ENCODE assay signal across 10 cellular contexts in the genomic region with DNA sequence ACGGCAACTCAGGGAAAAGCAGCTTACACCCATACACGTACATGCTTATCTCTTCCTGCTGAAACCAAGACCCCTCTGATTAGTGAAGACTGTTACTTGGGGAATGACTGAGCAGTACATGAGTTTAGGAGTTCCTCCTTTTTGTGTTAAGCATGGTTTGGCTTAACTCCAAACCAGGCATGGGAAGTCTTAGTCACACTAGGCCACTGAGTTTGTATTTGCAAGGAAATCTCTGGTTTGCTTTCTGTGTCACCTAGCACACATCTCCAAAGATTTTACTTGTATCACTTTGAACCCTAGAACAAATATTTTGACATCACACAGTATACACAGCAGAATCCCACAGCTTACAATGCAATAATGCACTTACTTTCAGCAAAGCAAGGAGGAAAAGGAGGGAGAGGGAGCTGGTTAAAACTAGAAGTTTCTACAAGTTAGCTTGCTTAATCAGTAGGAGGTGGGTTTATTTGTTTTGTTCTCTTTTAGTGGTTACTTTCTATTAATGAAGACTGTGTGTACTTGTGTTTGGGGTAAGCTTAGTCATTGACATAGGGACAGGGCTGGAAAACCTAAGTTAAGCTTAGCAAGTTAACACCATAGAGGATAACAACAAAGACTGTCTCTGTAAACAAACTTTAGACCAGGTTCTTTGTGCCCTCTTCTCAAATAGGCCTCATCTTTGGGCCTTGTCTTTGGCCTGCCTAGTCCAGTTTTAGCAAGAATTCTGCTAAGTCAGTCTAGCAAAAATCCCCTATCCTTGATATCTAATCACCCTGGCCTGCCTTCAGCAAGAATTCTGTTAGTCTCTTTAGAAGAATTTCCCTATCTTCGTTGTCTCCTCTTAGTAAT.
DNase-seq lines count a peak whose midpoint lies in the region; ATAC-seq, FAIRE-seq and TF ChIP-seq lines count a peak whose summit lies in the region.
"Had no signal": no experiment of that assay in that cellular context is flagged by ENCODE, and none has a peak within 500 bp of the region (broad histone marks: within the 10 kb centered on the region; RNA-seq: fewer than 3 reads in every experiment).

No MANE protein-coding gene starts in this region.

- H3K9ac ChIP-seq in HUES48 (ENCODE audit: low read depth, low read length): no peak overlapping the region

- intact Hi-C loops in testis (cut with DNase I; ENCODE audit: low total_unique reads): no loop called here

- no peak overlapping the region for H3K27ac Mint-ChIP-seq in activated naive CD8-positive, alpha-beta T cell treated with anti-CD3 and anti-CD28 coated beads for 36 hours

- peaks cover 15% of the 10 kb centered on the region for H3K4me1 Mint-ChIP-seq in activated naive CD8-positive, alpha-beta T cell treated with anti-CD3 and anti-CD28 coated beads for 36 hours

- no peak for TF ChIP-seq CTCF in testis (IDR thresholded peaks at IDR 0.05)

- ATAC-seq in GM19351 (IDR thresholded peaks at IDR 0.05; ENCODE audit: unreplicated experiment): peak; percentile 60
- ATAC-seq in left lobe of liver: peak; percentile 52

- peak overlapping the region; percentile 92 for H3K27ac ChIP-seq in ACC112 (ENCODE audit: low read depth, low read length)
- H3K27ac ChIP-seq in HUES48 (ENCODE audit: low read depth, low read length): peak overlapping the region; percentile 44
- H3K27ac ChIP-seq in testis: no peak overlapping the region

- no peaks in the 10 kb centered on the region for H3K79me2 ChIP-seq in ACC112 (ENCODE audit: control insufficient read depth, insufficient read depth, low read length, unreplicated experiment)

- H3K36me3 ChIP-seq in ACC112 (ENCODE audit: insufficient read depth, low read length) (no peaks in the 10 kb centered on the region), HUES48 (ENCODE audit: control insufficient read depth, insufficient read depth, low read length) (no peaks in the 10 kb centered on the region), testis (ENCODE audit: low read depth, missing control alignments) (no peaks in the 10 kb centered on the region)
- H3K36me3 ChIP-seq: uterus had no signal

- H3K36me3 Mint-ChIP-seq in activated naive CD8-positive, alpha-beta T cell treated with anti-CD3 and anti-CD28 coated beads for 36 hours: no peaks in the 10 kb centered on the region

- no peak for TF ChIP-seq POLR2A in testis (IDR thresholded peaks at IDR 0.05)

- H3K27me3 ChIP-seq in ACC112 (ENCODE audit: insufficient read depth, low read length) (no peaks in the 10 kb centered on the region), HUES48 (ENCODE audit: control insufficient read depth, insufficient read depth, low read length) (no peaks in the 10 kb centered on the region), testis (no peaks in the 10 kb centered on the region)
- H3K27me3 ChIP-seq: uterus had no signal

- H3K4me1 ChIP-seq in ACC112 (ENCODE audit: control insufficient read depth, insufficient read depth, low read length, unreplicated experiment): peaks cover 32% of the 10 kb centered on the region
- peaks cover 24% of the 10 kb centered on the region for H3K4me1 ChIP-seq in HUES48 (ENCODE audit: control insufficient read depth, insufficient read depth, low read length)
- peaks cover 4% of the 10 kb centered on the region for H3K4me1 ChIP-seq in testis

- FAIRE-seq in frontal cortex (lab: Jason Lieb, UNC): no peak

- 76 to 77% methylated on average over 3 of the region's 3 CpGs for WGBS in testis, 2 donors

- peak; percentile 24 for DNase-seq in activated naive CD8-positive, alpha-beta T cell treated with anti-CD3 and anti-CD28 coated beads for 36 hours
- DNase-seq in left lobe of liver (ENCODE audit: low spot score) (no peak), testis (peak; percentile 28), frontal cortex (ENCODE audit: low spot score in 2 of 2) (no peak), GOT3 (lab: John Stamatoyannopoulos, UW) (no peak)

- no peak overlapping the region; the same call in 1 of the 2 replicates for H3K4me3 ChIP-seq in ACC112 (ENCODE audit: low read depth, low read length)
- H3K4me3 ChIP-seq in HUES48 (ENCODE audit: low read depth, low read length): no peak overlapping the region
- H3K4me3 ChIP-seq in testis: no peak overlapping the region
- H3K4me3 ChIP-seq: dorsolateral prefrontal cortex, uterus had no signal

- H2AFZ ChIP-seq in ACC112 (ENCODE audit: low read length, unreplicated experiment): peak overlapping the region; percentile 71

- no peaks in the 10 kb centered on the region for H3K9me3 ChIP-seq in HUES48 (ENCODE audit: control insufficient read depth, insufficient read depth, low read length)
- no peaks in the 10 kb centered on the region for H3K9me3 ChIP-seq in testis
- H3K9me3 ChIP-seq: uterus had no signal

- H3K4me3 Mint-ChIP-seq in activated naive CD8-positive, alpha-beta T cell treated with anti-CD3 and anti-CD28 coated beads for 36 hours: no peak overlapping the region

- H3K9me3 Mint-ChIP-seq in activated naive CD8-positive, alpha-beta T cell treated with anti-CD3 and anti-CD28 coated beads for 36 hours: no peaks in the 10 kb centered on the region

- H3K27me3 Mint-ChIP-seq in activated naive CD8-positive, alpha-beta T cell treated with anti-CD3 and anti-CD28 coated beads for 36 hours: no peaks in the 10 kb centered on the region

Comparison
In these comparisons a context has a peak if more than half of its experiments do, and no peak if none do; other contexts are left out.
1. H3K27ac ChIP-seq: peak in ACC112 (single experiment) and HUES48 (single experiment); none in testis (0 of 2).
2. DNase-seq: peak in activated naive CD8-positive, alpha-beta T cell treated with anti-CD3 and anti-CD28 coated beads for 36 hours (single experiment) and testis (single experiment); none in left lobe of liver (single experiment), frontal cortex (0 of 2) and GOT3 (single experiment).